Comparison of ENCODE assay signal across 14 cellular contexts in genomic region chr3:40187945-40188344, GRCh38.
DNase-seq lines count a peak whose midpoint lies in the region; ATAC-seq and TF ChIP-seq lines count a peak whose summit lies in the region.
"Had no signal": no experiment of that assay in that cellular context is flagged by ENCODE, and none has a peak within 500 bp of the region (broad histone marks: within the 10 kb centered on the region; RNA-seq: fewer than 3 reads in every experiment).

No MANE protein-coding gene starts in this region.

- TF ChIP-seq CTCF in osteocyte (IDR thresholded peaks at IDR 0.05), result no peak

- peak; percentile 48 for ATAC-seq in left ventricle myocardium superior
- peak; percentile 61 for ATAC-seq in GM21723 (IDR thresholded peaks at IDR 0.05; ENCODE audit: unreplicated experiment)
- peak; percentile 49 for ATAC-seq in HG03280 (IDR thresholded peaks at IDR 0.05; ENCODE audit: unreplicated experiment)
- ATAC-seq in GM21526 (IDR thresholded peaks at IDR 0.05; ENCODE audit: low FRiP score, unreplicated experiment), result no peak
- ATAC-seq: A549 had no signal

- H3K27me3 Mint-ChIP-seq in osteocyte (ENCODE audit: unreplicated experiment), result peaks cover 29% of the 10 kb centered on the region
- H3K27me3 Mint-ChIP-seq: naive B cell had no signal

- H3K27ac Mint-ChIP-seq in osteocyte (ENCODE audit: unreplicated experiment), result no peak overlapping the region

- intact Hi-C loops in left ventricle myocardium superior (cut with micrococcal nuclease), result loop anchor here (10.0 kb wide), 1 partner anchor 463 kb away; no protein-coding TSS in a partner anchor
- intact Hi-C loops in cardiac septum (cut with DNase I), result no loop called here

- H3K36me3 Mint-ChIP-seq in osteocyte (ENCODE audit: unreplicated experiment), result no peaks in the 10 kb centered on the region
- H3K36me3 Mint-ChIP-seq: naive B cell had no signal

- DNase-seq in left ventricle myocardium superior, result no peak
- DNase-seq in cardiac septum (ENCODE audit: low spot score), result no peak
- no peak for DNase-seq in H4 (ENCODE audit: low spot score)
- no peak for DNase-seq in DMS53 (lab: John Stamatoyannopoulos, UW)
- no peak for DNase-seq in osteocyte (ENCODE audit: extremely low spot score, unreplicated experiment)
- DNase-seq: GOT3, Karpas-422, naive B cell, NCI-H510A treated with DMSO at 0.1 percent for 48 hours, T-helper 1 cell had no signal

- H3K4me3 Mint-ChIP-seq in osteocyte (ENCODE audit: unreplicated experiment), result no peak overlapping the region

- H3K9me3 Mint-ChIP-seq in osteocyte (ENCODE audit: unreplicated experiment), result no peaks in the 10 kb centered on the region
- H3K9me3 Mint-ChIP-seq: naive B cell had no signal

- no peaks in the 10 kb centered on the region for H3K4me1 Mint-ChIP-seq in osteocyte (ENCODE audit: unreplicated experiment)
- H3K4me1 Mint-ChIP-seq: naive B cell had no signal
